ENCODE assay signal across 1 cellular context in the genomic region with DNA sequence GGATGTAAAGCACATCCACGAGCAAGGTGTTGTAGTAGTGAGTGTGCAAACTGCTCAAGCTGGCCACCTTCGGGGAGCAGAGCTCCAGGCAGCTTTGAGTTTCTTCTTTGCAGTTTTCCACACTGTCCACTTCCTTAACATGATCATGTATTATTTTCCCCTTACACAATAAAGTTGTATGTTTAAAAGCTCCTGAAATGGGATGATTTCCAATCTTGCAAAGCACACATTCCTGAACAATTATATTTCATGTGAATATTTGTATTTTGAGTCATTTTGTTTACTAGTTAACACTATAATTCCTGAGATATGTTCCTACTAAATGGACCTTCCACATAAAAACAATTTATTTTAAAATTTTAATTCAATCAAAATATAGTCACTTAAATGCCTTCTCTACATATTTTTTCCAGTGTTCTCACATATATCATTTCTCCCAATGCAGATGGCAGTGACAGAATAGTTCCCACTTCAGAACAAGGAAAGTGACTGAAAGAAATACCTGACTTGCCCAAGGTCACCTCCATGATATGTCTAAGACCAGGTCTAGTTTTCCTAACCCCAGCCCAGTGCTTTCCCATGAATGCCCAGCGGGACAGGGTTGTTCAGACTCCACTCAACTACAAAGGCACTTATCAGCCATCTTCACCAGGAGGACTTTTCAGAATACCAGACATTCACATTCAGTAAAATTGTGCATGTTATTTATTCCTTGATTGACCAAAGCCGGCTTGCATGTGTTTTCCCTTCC.
TF ChIP-seq lines count a peak whose summit lies in the region.

No MANE protein-coding gene starts in this region.

TF ChIP-seq in HepG2, 621 proteins besides CTCF, POLR2A, EP300 and RAD21:
- TF ChIP-seq, protein P1, sequence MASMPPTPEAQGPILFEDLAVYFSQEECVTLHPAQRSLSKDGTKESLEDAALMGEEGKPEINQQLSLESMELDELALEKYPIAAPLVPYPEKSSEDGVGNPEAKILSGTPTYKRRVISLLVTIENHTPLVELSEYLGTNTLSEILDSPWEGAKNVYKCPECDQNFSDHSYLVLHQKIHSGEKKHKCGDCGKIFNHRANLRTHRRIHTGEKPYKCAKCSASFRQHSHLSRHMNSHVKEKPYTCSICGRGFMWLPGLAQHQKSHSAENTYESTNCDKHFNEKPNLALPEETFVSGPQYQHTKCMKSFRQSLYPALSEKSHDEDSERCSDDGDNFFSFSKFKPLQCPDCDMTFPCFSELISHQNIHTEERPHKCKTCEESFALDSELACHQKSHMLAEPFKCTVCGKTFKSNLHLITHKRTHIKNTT (CRISPR knock-in tag; IDR thresholded peaks at IDR 0.05) = no peak
- TF ChIP-seq, protein P2, sequence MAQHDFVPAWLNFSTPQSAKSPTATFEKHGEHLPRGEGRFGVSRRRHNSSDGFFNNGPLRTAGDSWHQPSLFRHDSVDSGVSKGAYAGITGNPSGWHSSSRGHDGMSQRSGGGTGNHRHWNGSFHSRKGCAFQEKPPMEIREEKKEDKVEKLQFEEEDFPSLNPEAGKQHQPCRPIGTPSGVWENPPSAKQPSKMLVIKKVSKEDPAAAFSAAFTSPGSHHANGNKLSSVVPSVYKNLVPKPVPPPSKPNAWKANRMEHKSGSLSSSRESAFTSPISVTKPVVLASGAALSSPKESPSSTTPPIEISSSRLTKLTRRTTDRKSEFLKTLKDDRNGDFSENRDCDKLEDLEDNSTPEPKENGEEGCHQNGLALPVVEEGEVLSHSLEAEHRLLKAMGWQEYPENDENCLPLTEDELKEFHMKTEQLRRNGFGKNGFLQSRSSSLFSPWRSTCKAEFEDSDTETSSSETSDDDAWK (CRISPR knock-in tag; IDR thresholded peaks at IDR 0.05) = no peak
- TF ChIP-seq TP53 (CRISPR knock-in tag; conservative IDR thresholded peaks at IDR 0.05) (no peak), HES4 (CRISPR knock-in tag; IDR thresholded peaks at IDR 0.05; ENCODE audit: borderline replicate concordance) (no peak), CHD2 (IDR thresholded peaks at IDR 0.05; ENCODE audit: low read depth, low read length) (no peak), CBX5 (CRISPR knock-in tag; IDR thresholded peaks at IDR 0.05; ENCODE audit: borderline replicate concordance) (no peak)
- TF ChIP-seq, protein P3, sequence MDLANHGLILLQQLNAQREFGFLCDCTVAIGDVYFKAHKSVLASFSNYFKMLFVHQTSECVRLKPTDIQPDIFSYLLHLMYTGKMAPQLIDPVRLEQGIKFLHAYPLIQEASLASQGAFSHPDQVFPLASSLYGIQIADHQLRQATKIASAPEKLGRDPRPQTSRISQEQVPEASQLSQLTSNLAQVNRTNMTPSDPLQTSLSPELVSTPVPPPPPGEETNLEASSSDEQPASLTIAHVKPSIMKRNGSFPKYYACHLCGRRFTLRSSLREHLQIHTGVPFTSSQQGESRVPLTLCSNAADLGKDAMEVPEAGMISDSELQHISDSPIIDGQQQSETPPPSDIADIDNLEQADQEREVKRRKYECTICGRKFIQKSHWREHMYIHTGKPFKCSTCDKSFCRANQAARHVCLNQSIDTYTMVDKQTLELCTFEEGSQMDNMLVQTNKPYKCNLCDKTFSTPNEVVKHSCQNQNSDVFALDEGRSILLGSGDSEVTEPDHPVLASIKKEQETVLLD (CRISPR knock-in tag; IDR thresholded peaks at IDR 0.05; ENCODE audit: low read depth) = no peak
- TF ChIP-seq, protein P4, sequence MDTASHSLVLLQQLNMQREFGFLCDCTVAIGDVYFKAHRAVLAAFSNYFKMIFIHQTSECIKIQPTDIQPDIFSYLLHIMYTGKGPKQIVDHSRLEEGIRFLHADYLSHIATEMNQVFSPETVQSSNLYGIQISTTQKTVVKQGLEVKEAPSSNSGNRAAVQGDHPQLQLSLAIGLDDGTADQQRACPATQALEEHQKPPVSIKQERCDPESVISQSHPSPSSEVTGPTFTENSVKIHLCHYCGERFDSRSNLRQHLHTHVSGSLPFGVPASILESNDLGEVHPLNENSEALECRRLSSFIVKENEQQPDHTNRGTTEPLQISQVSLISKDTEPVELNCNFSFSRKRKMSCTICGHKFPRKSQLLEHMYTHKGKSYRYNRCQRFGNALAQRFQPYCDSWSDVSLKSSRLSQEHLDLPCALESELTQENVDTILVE (CRISPR knock-in tag; IDR thresholded peaks at IDR 0.05) = no peak
TF ChIP-seq in HepG2: peak in this region for 0.
